17 cellular contexts compared by ENCODE assay signal in genomic region chr10:72066318-72067284, GRCh38. TPM values are rescaled to one million over a fixed set of nuclear protein-coding genes. Genes with fewer than 3 reads are reported as not detected.
DNase-seq lines count a peak whose midpoint lies in the region; ATAC-seq and TF ChIP-seq lines count a peak whose summit lies in the region.
"Had no signal": no experiment of that assay in that cellular context is flagged by ENCODE, and none has a peak within 500 bp of the region (broad histone marks: within the 10 kb centered on the region; RNA-seq: fewer than 3 reads in every experiment).

No MANE protein-coding gene starts in this region.

- intact Hi-C loops in Panc1 (cut with micrococcal nuclease; ENCODE audit: unreplicated experiment): no loop called here
- intact Hi-C loops in heart right ventricle (cut with DNase I): loop anchor here in 2 of 10 donors (10.0 kb wide), 2 partner anchors 148 to 158 kb away; partner anchors contain the start of genes ANAPC16 (in 1 of the 2) and ASCC1 (in 1 of the 2)
- intact Hi-C loops in gastrocnemius medialis (cut with DNase I; ENCODE audit: low total_unique reads): no loop called here
- intact Hi-C loops in colonic mucosa (cut with DNase I): no loop called here

- no peaks in the 10 kb centered on the region for H3K27me3 ChIP-seq in Panc1 (ENCODE audit: control insufficient read depth, insufficient read depth, low read length)
- no peaks in the 10 kb centered on the region for H3K27me3 ChIP-seq in heart right ventricle
- no peaks in the 10 kb centered on the region for H3K27me3 ChIP-seq in gastrocnemius medialis
- H3K27me3 ChIP-seq in colonic mucosa: no peaks in the 10 kb centered on the region
- H3K27me3 ChIP-seq: Peyer's patch had no signal

- H3K9me3 ChIP-seq in Panc1 (ENCODE audit: control insufficient read depth, insufficient read depth, low read depth, low read length): no peaks in the 10 kb centered on the region
- H3K9me3 ChIP-seq in heart right ventricle: peaks cover 0 to 3% (median 0%) of the 10 kb centered on the region in 11 donors
- no peaks in the 10 kb centered on the region for H3K9me3 ChIP-seq in gastrocnemius medialis
- H3K9me3 ChIP-seq in colonic mucosa: no peaks in the 10 kb centered on the region
- H3K9me3 ChIP-seq: Peyer's patch had no signal

- no peak for TF ChIP-seq POLR2A in gastrocnemius medialis (IDR thresholded peaks at IDR 0.05)

- no peak for ATAC-seq in Panc1
- ATAC-seq in heart right ventricle: peak in 5 of 8 donors; percentile 6 to 26 (median 21)
- ATAC-seq in gastrocnemius medialis: peak; percentile 12 to 29
- ATAC-seq: HCT116 had no signal

- CTCF ChIA-PET in Panc1 (lab: Charles Lee): interaction anchor here (0.7 to 1.6 kb wide), 3 partner anchors 9 to 18 kb away, joined by 3 to 6 read pairs (median 4); no protein-coding TSS in a partner anchor

- no TSS peak for BruUV-seq in Panc1 (replicated peaks; lab: Mats Ljungman, UMichigan)

- H3K27me3 Mint-ChIP-seq in activated naive CD4-positive, alpha-beta T cell treated with anti-CD3 and anti-CD28 coated beads, Interleukin-2, amount 50 U/mL, for 24 hours: no peaks in the 10 kb centered on the region
- H3K27me3 Mint-ChIP-seq: activated CD4-positive, alpha-beta memory T cell treated with anti-CD3 and anti-CD28 coated beads, Interleukin-2, amount 10 ng/mL, durations not matched to agents 7 days and 5 days; progenitor cell of endocrine pancreas had no signal

- H3K4me3 Mint-ChIP-seq in activated naive CD4-positive, alpha-beta T cell treated with anti-CD3 and anti-CD28 coated beads, Interleukin-2, amount 50 U/mL, for 24 hours: no peak overlapping the region
- H3K4me3 Mint-ChIP-seq: activated CD4-positive, alpha-beta memory T cell treated with anti-CD3 and anti-CD28 coated beads, Interleukin-2, amount 10 ng/mL, durations not matched to agents 7 days and 5 days had no signal

- H3K4me1 Mint-ChIP-seq in activated naive CD4-positive, alpha-beta T cell treated with anti-CD3 and anti-CD28 coated beads, Interleukin-2, amount 50 U/mL, for 24 hours: peaks cover 25% of the 10 kb centered on the region

- peak overlapping the region; percentile 65 for H3K27ac Mint-ChIP-seq in activated naive CD4-positive, alpha-beta T cell treated with anti-CD3 and anti-CD28 coated beads, Interleukin-2, amount 50 U/mL, for 24 hours
- H3K27ac Mint-ChIP-seq: activated CD4-positive, alpha-beta memory T cell treated with anti-CD3 and anti-CD28 coated beads, Interleukin-2, amount 10 ng/mL, durations not matched to agents 7 days and 5 days; progenitor cell of endocrine pancreas had no signal

- POLR2A ChIA-PET in Panc1 (lab: Charles Lee): interaction anchor here (0.6 to 0.7 kb wide), 2 partner anchors 11 to 501 kb away, joined by 5 to 6 read pairs; no protein-coding TSS in a partner anchor

- H3K27ac ChIP-seq in Panc1 (ENCODE audit: low read length) (peak overlapping the region; percentile 69), heart right ventricle (no peak overlapping the region), gastrocnemius medialis (no peak overlapping the region), colonic mucosa (no peak overlapping the region)
- H3K27ac ChIP-seq: Peyer's patch had no signal

- peaks cover 12% of the 10 kb centered on the region for H3K36me3 Mint-ChIP-seq in activated naive CD4-positive, alpha-beta T cell treated with anti-CD3 and anti-CD28 coated beads, Interleukin-2, amount 50 U/mL, for 24 hours

- DNase-seq in activated naive CD4-positive, alpha-beta T cell treated with anti-CD3 and anti-CD28 coated beads, Interleukin-2, amount 50 U/mL, for 16 hours: no peak
- DNase-seq in Panc1 (ENCODE audit: low read depth, low spot score) (no peak), heart right ventricle (peak; percentile 33 to 53), gastrocnemius medialis (no peak), epidermal melanocyte (ENCODE audit: insufficient read length, low spot score) (no peak), colonic mucosa (no peak), SKM-1 (lab: John Stamatoyannopoulos, UW; ENCODE audit: unreplicated experiment) (no peak)
- DNase-seq: ACHN; activated CD4-positive, alpha-beta memory T cell treated with anti-CD3 and anti-CD28 coated beads, Interleukin-2, amount 10 ng/mL, durations not matched to agents 7 days and 5 days; cortex of kidney; foreskin melanocyte; KG1; NCI-H748 treated with DMSO at 0.1 percent for 48 hours; Peyer's patch had no signal

- no peak overlapping the region for H3K9ac ChIP-seq in colonic mucosa (ENCODE audit: low read depth in 2 of 2, low read length in 2 of 2)

- no peaks in the 10 kb centered on the region for H3K9me3 Mint-ChIP-seq in activated naive CD4-positive, alpha-beta T cell treated with anti-CD3 and anti-CD28 coated beads, Interleukin-2, amount 50 U/mL, for 24 hours
- H3K9me3 Mint-ChIP-seq: activated CD4-positive, alpha-beta memory T cell treated with anti-CD3 and anti-CD28 coated beads, Interleukin-2, amount 10 ng/mL, durations not matched to agents 7 days and 5 days had no signal

- 71 to 73% methylated on average over 18 of the region's 18 CpGs for WGBS in heart right ventricle, 2 donors

- H3K36me3 ChIP-seq in Panc1 (ENCODE audit: control insufficient read depth, insufficient read depth, low read length): no peaks in the 10 kb centered on the region
- H3K36me3 ChIP-seq in heart right ventricle: peaks cover 0 to 9% (median 0%) of the 10 kb centered on the region in 9 donors
- H3K36me3 ChIP-seq in gastrocnemius medialis: no peaks in the 10 kb centered on the region
- H3K36me3 ChIP-seq in colonic mucosa: no peaks in the 10 kb centered on the region
- H3K36me3 ChIP-seq: Peyer's patch had no signal

- no peak for TF ChIP-seq CTCF in Panc1 (IDR thresholded peaks at IDR 0.05)
- no peak for TF ChIP-seq CTCF in heart right ventricle (IDR thresholded peaks at IDR 0.05)
- TF ChIP-seq CTCF in gastrocnemius medialis (IDR thresholded peaks at IDR 0.05 in 4 of 5, conservative IDR thresholded peaks at IDR 0.05 in 1 of 5): no peak
- TF ChIP-seq CTCF in colonic mucosa (IDR thresholded peaks at IDR 0.05): no peak

- H3K4me3 ChIP-seq in Panc1 (ENCODE audit: low read depth in 2 of 2, low read length in 2 of 2) (no peak overlapping the region), heart right ventricle (no peak overlapping the region), gastrocnemius medialis (no peak overlapping the region), colonic mucosa (no peak overlapping the region)
- H3K4me3 ChIP-seq: Peyer's patch had no signal

- in situ Hi-C loops in Panc1 (cut with HindIII; ENCODE audit: low pct_unique_long_range_greater_than_20kb, low sequenced_read_pairs): no loop called here
- in situ Hi-C loops in gastrocnemius medialis (cut with MboI; ENCODE audit: low sequenced_read_pairs in 4 of 4): no loop called here

- peaks cover 54% of the 10 kb centered on the region for H3K4me1 ChIP-seq in Panc1 (ENCODE audit: control insufficient read depth, insufficient read depth, low read length)
- peaks cover 0 to 43% (median 29%) of the 10 kb centered on the region in 9 donors for H3K4me1 ChIP-seq in heart right ventricle
- H3K4me1 ChIP-seq in gastrocnemius medialis: peaks cover 0 to 7% of the 10 kb centered on the region in 2 donors
- peaks cover 4% of the 10 kb centered on the region for H3K4me1 ChIP-seq in colonic mucosa
- H3K4me1 ChIP-seq: Peyer's patch had no signal

RNA-seq across cellular contexts. Expression of gene SPOCK2, which starts 21.8 kb away (rescaled TPM):
- 4.8 TPM for total RNA-seq in Panc1 (2021; ENCODE audit: unreplicated experiment)
- 4.2 TPM for polyA plus RNA-seq in Panc1 (2012; ENCODE audit: insufficient read length)
- 10 to 100 TPM in 2 of 10 donors, 1 to 10 TPM in 8; 3.5 to 12.8 (median 6.4) TPM for total RNA-seq in heart right ventricle
- 10 to 100 TPM in 1 of 2 donors, 1 to 10 TPM in 1; 6.7 to 13.4 TPM for polyA plus RNA-seq in heart right ventricle
- 1 to 10 TPM; 3.4 to 6.7 (median 5.3) TPM for total RNA-seq in gastrocnemius medialis
- 1 to 10 TPM; 4.7 to 6.5 TPM for total RNA-seq in colonic mucosa

Comparison
In these comparisons a context has a peak if more than half of its experiments do, and no peak if none do; other contexts are left out.
1. DNase-seq: peak in heart right ventricle (2 of 2); none in activated naive CD4-positive, alpha-beta T cell treated with anti-CD3 and anti-CD28 coated beads, Interleukin-2, amount 50 U/mL, for 16 hours (single experiment), Panc1 (single experiment), gastrocnemius medialis (0 of 2), epidermal melanocyte (single experiment), colonic mucosa (single experiment) and SKM-1 (single experiment).